Comparison of ENCODE assay signal across 1 cellular context in genomic region chr2:218882866-218883366, GRCh38.
TF ChIP-seq lines count a peak whose summit lies in the region.

No MANE protein-coding gene starts in this region.

TF ChIP-seq in HCT116, 20 proteins besides CTCF, POLR2A, EP300 and RAD21:
- TF ChIP-seq ZNF274 (IDR thresholded peaks at IDR 0.05; ENCODE audit: low read depth, low read length) (no peak), SIN3A (IDR thresholded peaks at IDR 0.05; ENCODE audit: low read depth) (no peak), CBX3 (IDR thresholded peaks at IDR 0.05; ENCODE audit: low read depth) (no peak), POLR2AphosphoS5 (IDR thresholded peaks at IDR 0.05; ENCODE audit: low read depth, low read length) (no peak), ATF3 (IDR thresholded peaks at IDR 0.05) (no peak), EZH2 (IDR thresholded peaks at IDR 0.05) (no peak), EGR1 (IDR thresholded peaks at IDR 0.05; ENCODE audit: low read depth) (no peak), ELF1 (IDR thresholded peaks at IDR 0.05; ENCODE audit: borderline replicate concordance, low read depth) (no peak), SRF (IDR thresholded peaks at IDR 0.05; ENCODE audit: low read depth) (no peak), FOSL1 (IDR thresholded peaks at IDR 0.05; ENCODE audit: low read depth) (no peak), SP1 (IDR thresholded peaks at IDR 0.05; ENCODE audit: low read depth) (no peak), JUND (IDR thresholded peaks at IDR 0.05) (no peak), YY1 (IDR thresholded peaks at IDR 0.05; ENCODE audit: extremely low read depth, insufficient replicate concordance, low read depth, low read length) (no peak), EZH2phosphoT487 (IDR thresholded peaks at IDR 0.05; ENCODE audit: borderline replicate concordance) (no peak), TCF7L2 (IDR thresholded peaks at IDR 0.05; ENCODE audit: borderline replicate concordance, extremely low read depth, insufficient read depth, insufficient read length) (no peak), CEBPB (IDR thresholded peaks at IDR 0.05; ENCODE audit: low read depth) (no peak), ZFX (IDR thresholded peaks at IDR 0.05) (no peak)
- TF ChIP-seq, protein P1, sequence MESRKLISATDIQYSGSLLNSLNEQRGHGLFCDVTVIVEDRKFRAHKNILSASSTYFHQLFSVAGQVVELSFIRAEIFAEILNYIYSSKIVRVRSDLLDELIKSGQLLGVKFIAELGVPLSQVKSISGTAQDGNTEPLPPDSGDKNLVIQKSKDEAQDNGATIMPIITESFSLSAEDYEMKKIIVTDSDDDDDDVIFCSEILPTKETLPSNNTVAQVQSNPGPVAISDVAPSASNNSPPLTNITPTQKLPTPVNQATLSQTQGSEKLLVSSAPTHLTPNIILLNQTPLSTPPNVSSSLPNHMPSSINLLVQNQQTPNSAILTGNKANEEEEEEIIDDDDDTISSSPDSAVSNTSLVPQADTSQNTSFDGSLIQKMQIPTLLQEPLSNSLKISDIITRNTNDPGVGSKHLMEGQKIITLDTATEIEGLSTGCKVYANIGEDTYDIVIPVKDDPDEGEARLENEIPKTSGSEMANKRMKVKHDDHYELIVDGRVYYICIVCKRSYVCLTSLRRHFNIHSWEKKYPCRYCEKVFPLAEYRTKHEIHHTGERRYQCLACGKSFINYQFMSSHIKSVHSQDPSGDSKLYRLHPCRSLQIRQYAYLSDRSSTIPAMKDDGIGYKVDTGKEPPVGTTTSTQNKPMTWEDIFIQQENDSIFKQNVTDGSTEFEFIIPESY (IDR thresholded peaks at IDR 0.05; ENCODE audit: extremely low read depth, insufficient replicate concordance, low read length), result no peak
- TF ChIP-seq, protein P2, sequence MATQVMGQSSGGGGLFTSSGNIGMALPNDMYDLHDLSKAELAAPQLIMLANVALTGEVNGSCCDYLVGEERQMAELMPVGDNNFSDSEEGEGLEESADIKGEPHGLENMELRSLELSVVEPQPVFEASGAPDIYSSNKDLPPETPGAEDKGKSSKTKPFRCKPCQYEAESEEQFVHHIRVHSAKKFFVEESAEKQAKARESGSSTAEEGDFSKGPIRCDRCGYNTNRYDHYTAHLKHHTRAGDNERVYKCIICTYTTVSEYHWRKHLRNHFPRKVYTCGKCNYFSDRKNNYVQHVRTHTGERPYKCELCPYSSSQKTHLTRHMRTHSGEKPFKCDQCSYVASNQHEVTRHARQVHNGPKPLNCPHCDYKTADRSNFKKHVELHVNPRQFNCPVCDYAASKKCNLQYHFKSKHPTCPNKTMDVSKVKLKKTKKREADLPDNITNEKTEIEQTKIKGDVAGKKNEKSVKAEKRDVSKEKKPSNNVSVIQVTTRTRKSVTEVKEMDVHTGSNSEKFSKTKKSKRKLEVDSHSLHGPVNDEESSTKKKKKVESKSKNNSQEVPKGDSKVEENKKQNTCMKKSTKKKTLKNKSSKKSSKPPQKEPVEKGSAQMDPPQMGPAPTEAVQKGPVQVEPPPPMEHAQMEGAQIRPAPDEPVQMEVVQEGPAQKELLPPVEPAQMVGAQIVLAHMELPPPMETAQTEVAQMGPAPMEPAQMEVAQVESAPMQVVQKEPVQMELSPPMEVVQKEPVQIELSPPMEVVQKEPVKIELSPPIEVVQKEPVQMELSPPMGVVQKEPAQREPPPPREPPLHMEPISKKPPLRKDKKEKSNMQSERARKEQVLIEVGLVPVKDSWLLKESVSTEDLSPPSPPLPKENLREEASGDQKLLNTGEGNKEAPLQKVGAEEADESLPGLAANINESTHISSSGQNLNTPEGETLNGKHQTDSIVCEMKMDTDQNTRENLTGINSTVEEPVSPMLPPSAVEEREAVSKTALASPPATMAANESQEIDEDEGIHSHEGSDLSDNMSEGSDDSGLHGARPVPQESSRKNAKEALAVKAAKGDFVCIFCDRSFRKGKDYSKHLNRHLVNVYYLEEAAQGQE (IDR thresholded peaks at IDR 0.05; ENCODE audit: low read depth), result no peak
- TF ChIP-seq, protein P3, sequence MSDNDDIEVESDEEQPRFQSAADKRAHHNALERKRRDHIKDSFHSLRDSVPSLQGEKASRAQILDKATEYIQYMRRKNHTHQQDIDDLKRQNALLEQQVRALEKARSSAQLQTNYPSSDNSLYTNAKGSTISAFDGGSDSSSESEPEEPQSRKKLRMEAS (IDR thresholded peaks at IDR 0.05), result no peak
